27 cellular contexts compared by ENCODE assay signal in the genomic region with DNA sequence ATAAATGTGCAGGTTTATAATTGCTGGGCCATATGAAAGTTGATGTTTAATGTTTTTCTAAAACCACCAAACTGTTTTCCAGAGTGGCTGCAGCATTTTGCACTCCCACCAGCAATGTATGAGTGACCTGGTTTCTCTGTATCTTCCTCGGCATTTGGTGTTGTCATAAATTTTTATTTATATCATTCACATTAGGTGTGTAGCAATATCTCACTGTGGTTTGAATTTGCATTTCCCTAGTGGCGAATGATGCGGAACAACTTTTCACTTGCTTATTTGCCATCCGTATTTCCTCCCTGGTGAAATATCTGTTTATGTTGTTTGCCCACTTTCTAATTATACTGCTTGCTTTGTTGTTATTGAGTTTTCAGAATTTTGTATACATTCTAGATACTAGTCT.
"Had no signal": no experiment of that assay in that cellular context is flagged by ENCODE, and none has a peak within 500 bp of the region (broad histone marks: within the 10 kb centered on the region; RNA-seq: fewer than 3 reads in every experiment).

No MANE protein-coding gene starts in this region.

- H3K36me3 ChIP-seq: left ventricle myocardium inferior, neural progenitor cell, neutrophil, right atrium auricular region, right lobe of liver, transverse colon, upper lobe of left lung, vagina had no signal

- ATAC-seq: natural killer cell; psoas muscle; right lobe of liver; stimulated activated memory B cell treated with anti-CD40 and anti-IgM and Interleukin-4, amounts not matched to agents 10 μg/mL and 1 μg/mL and 100 μg/mL, for 72 hours; stimulated activated naive CD8-positive, alpha-beta T cell treated with anti-CD3 and anti-CD28 coated beads, Interleukin-15, amount 100 ng/mL, for 72 hours had no signal

- H3K27me3 Mint-ChIP-seq: stimulated activated memory B cell treated with anti-CD40 and anti-IgM and Interleukin-4, amounts not matched to agents 10 μg/mL and 1 μg/mL and 100 μg/mL, for 72 hours; stimulated activated naive CD8-positive, alpha-beta T cell treated with anti-CD3 and anti-CD28 coated beads, Interleukin-15, amount 100 ng/mL, for 72 hours had no signal

- H3K4me1 Mint-ChIP-seq: naive B cell; natural killer cell; stimulated activated naive CD8-positive, alpha-beta T cell treated with anti-CD3 and anti-CD28 coated beads, Interleukin-15, amount 100 ng/mL, for 72 hours had no signal

- H3K4me2 ChIP-seq: neural progenitor cell, smooth muscle cell had no signal

- H3K4me3 Mint-ChIP-seq: mesothelial cell of epicardium; naive B cell; natural killer cell; nephron progenitor cell; neural progenitor cell; stimulated activated memory B cell treated with anti-CD40 and anti-IgM and Interleukin-4, amounts not matched to agents 10 μg/mL and 1 μg/mL and 100 μg/mL, for 72 hours; stimulated activated naive CD8-positive, alpha-beta T cell treated with anti-CD3 and anti-CD28 coated beads, Interleukin-15, amount 100 ng/mL, for 72 hours had no signal

- H3K9me3 ChIP-seq: neutrophil, psoas muscle, right atrium auricular region, right lobe of liver, transverse colon, vagina had no signal

- H3K27ac ChIP-seq: left ventricle myocardium inferior, neural progenitor cell, neutrophil, parathyroid adenoma, psoas muscle, right atrium auricular region, right lobe of liver, transverse colon, upper lobe of left lung, vagina had no signal

- H3K9ac ChIP-seq: neural progenitor cell, parathyroid adenoma had no signal

- H3K4me3 ChIP-seq: left ventricle myocardium inferior, lung, neural progenitor cell, psoas muscle, right atrium auricular region, right lobe of liver, smooth muscle cell, transverse colon, upper lobe of left lung, vagina had no signal

- DNase-seq: hippocampal formation; left ventricle myocardium inferior; mesendoderm; naive B cell; natural killer cell; nephron progenitor cell; occipital lobe; psoas muscle; right lobe of liver; stimulated activated CD4-positive, alpha-beta T cell treated with anti-CD3 and anti-CD28 coated beads, Interleukin-1b, Interleukin-23, amount 100 ng/mL, for 48 hours; stimulated activated CD4-positive, alpha-beta T cell treated with anti-CD3 and anti-CD28 coated beads, Interleukin-2, amount 100 ng/mL, for 48 hours; stimulated activated CD4-positive, alpha-beta T cell treated with anti-CD3 and anti-CD28 coated beads, Interleukin-4, amount 100 ng/mL, for 4 hours; stimulated activated CD8-positive, alpha-beta memory T cell treated with anti-CD3 and anti-CD28 coated beads, Interleukin-4, amount 100 ng/mL, for 48 hours; stimulated activated naive CD4-positive, alpha-beta T cell treated with Interleukin-2 at 50 U/mL for 16 hours; stimulated activated naive CD8-positive, alpha-beta T cell treated with anti-CD3 and anti-CD28 coated beads, Interleukin-15, amount 100 ng/mL, for 72 hours; substantia nigra; transverse colon; upper lobe of left lung had no signal

- H3K27me3 ChIP-seq: neural progenitor cell, neutrophil, right atrium auricular region, right lobe of liver, transverse colon, upper lobe of left lung, vagina had no signal

- H3K9me3 Mint-ChIP-seq: natural killer cell had no signal

- H3K36me3 Mint-ChIP-seq: mesothelial cell of epicardium; naive B cell; natural killer cell; neural progenitor cell; stimulated activated memory B cell treated with anti-CD40 and anti-IgM and Interleukin-4, amounts not matched to agents 10 μg/mL and 1 μg/mL and 100 μg/mL, for 72 hours had no signal

- H3K4me1 ChIP-seq: left ventricle myocardium inferior, parathyroid adenoma, psoas muscle, right atrium auricular region, right lobe of liver, transverse colon, upper lobe of left lung had no signal
